In the genomic region with DNA sequence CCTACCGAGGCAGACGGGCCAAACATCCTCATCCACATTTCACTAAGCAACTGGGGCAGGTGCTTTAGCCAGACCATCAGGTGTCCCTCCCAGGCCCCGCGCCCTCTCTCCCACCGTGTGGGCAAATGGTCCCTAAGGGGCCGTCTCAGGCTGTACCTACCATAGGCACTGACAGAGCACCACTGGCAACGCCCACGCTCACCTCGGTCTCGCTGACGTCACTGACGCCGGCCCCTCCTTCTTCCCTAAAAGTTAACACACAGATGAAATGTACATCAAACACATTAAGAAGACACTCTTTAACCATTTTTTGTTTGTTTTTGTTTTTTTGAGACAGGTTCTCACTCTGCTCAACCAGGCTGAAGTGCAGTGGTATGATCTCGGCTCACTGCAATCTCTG, we compare ENCODE assay signal across 21 cellular contexts. TPM values are rescaled to one million over a fixed set of nuclear protein-coding genes. Genes with fewer than 3 reads are reported as not detected.
DNase-seq lines count a peak whose midpoint lies in the region; ATAC-seq, FAIRE-seq and TF ChIP-seq lines count a peak whose summit lies in the region.
"Had no signal": no experiment of that assay in that cellular context is flagged by ENCODE, and none has a peak within 500 bp of the region (broad histone marks: within the 10 kb centered on the region; RNA-seq: fewer than 3 reads in every experiment).

No MANE protein-coding gene starts in this region.

- no peaks in the 10 kb centered on the region for H3F3A ChIP-seq in GM23338 (replicated peaks; ENCODE audit: low read depth)

- H2AFZ ChIP-seq in GM23338 = no peak overlapping the region
- no peak overlapping the region for H2AFZ ChIP-seq in K562 (ENCODE audit: low read depth, low read length)

- ATAC-seq in GM23338 = peak; percentile 30; the same call in 1 of the 3 replicates
- 0 out of 3 replicates have a peak, but pooled peaks have one; percentile 46 for ATAC-seq in K562
- ATAC-seq in stimulated activated effector memory CD8-positive, alpha-beta T cell treated with anti-CD3 and anti-CD28 coated beads, Interleukin-12 subunit alpha, Interleukin-12 subunit beta, amount 100 ng/mL, for 72 hours = no peak
- no peak for ATAC-seq in HG03097 (IDR thresholded peaks at IDR 0.05; ENCODE audit: low FRiP score, unreplicated experiment)
- no peak for ATAC-seq in HG02759 (IDR thresholded peaks at IDR 0.05; ENCODE audit: unreplicated experiment)
- ATAC-seq: GM12878 had no signal

- H3K27me3 ChIP-seq in GM23338 (ENCODE audit: insufficient read depth) = no peaks in the 10 kb centered on the region
- no peaks in the 10 kb centered on the region for H3K27me3 ChIP-seq in K562 (ENCODE audit: control insufficient read depth in 2 of 2, insufficient read depth in 2 of 2, low read length in 2 of 2)
- H3K27me3 ChIP-seq: BE2C had no signal

- no peaks in the 10 kb centered on the region for H3K9me1 ChIP-seq in K562 (ENCODE audit: control insufficient read depth, insufficient read depth, low read length)

- no peak for TF ChIP-seq EP300 in K562 (IDR thresholded peaks at IDR 0.05; ENCODE audit: low read length)

- in situ Hi-C loops in K562 (cut with MboI) = no loop called here

- H3K36me3 ChIP-seq in GM23338 (ENCODE audit: insufficient read depth) (no peaks in the 10 kb centered on the region), K562 (ENCODE audit: control insufficient read depth, insufficient read depth, low read length) (no peaks in the 10 kb centered on the region)
- H3K36me3 ChIP-seq: BE2C, HAP-1 had no signal

- H3K9ac ChIP-seq in K562 (ENCODE audit: insufficient read depth in 1 of 2, low read depth in 2 of 2, low read length in 2 of 2) = no peak overlapping the region

- no peak for TF ChIP-seq RAD21 in K562 (CRISPR knock-in tag; conservative IDR thresholded peaks at IDR 0.05 in 1 of 2, IDR thresholded peaks at IDR 0.05 in 1 of 2)

- BruUV-seq in K562 (replicated peaks; lab: Mats Ljungman, UMichigan) = no TSS peak

- no peak for TF ChIP-seq POLR2A in K562 (conservative IDR thresholded peaks at IDR 0.05)

- H3K4me2 ChIP-seq in GM23338 (no peak overlapping the region), K562 (ENCODE audit: insufficient read depth, low read length) (no peak overlapping the region)

- H3K4me1 ChIP-seq in GM23338 (ENCODE audit: insufficient read depth) (no peaks in the 10 kb centered on the region), K562 (replicated peaks in 1 of 2; ENCODE audit: control insufficient read depth in 2 of 2, insufficient read depth in 2 of 2, low read length in 2 of 2) (peaks cover 0 to 3% of the 10 kb centered on the region in 2 experiments; a peak in 3 of 5 replicates)
- H3K4me1 ChIP-seq: BE2C, HAP-1 had no signal

- H3K27ac Mint-ChIP-seq in GM23338 (peak overlapping the region; percentile 59; the same call in 1 of the 2 replicates), immature natural killer cell (peak overlapping the region; percentile 30 to 86 (median 73))
- peak overlapping the region; percentile 27 for H3K27ac Mint-ChIP-seq in stimulated activated effector memory CD8-positive, alpha-beta T cell treated with anti-CD3 and anti-CD28 coated beads, Interleukin-12 subunit alpha, Interleukin-12 subunit beta, amount 100 ng/mL, for 72 hours

- H3K4me3 Mint-ChIP-seq in GM23338 (no peak overlapping the region), immature natural killer cell (peak overlapping the region in 2 of 5 donors; percentile 20 to 32)
- no peak overlapping the region for H3K4me3 Mint-ChIP-seq in stimulated activated effector memory CD8-positive, alpha-beta T cell treated with anti-CD3 and anti-CD28 coated beads, Interleukin-12 subunit alpha, Interleukin-12 subunit beta, amount 100 ng/mL, for 72 hours
- H3K4me3 Mint-ChIP-seq: CD4-positive, CD25-positive, alpha-beta regulatory T cell had no signal

- H3K27ac ChIP-seq in GM23338 (ENCODE audit: low read depth) (no peak overlapping the region), K562 (ENCODE audit: extremely low read depth, low read depth, low read length) (no peak overlapping the region)

- DNase-seq in GM23338 (ENCODE audit: low spot score) = no peak
- peak in 3 of 4 experiments; percentile 15 to 40 (median 38) for DNase-seq in K562 (ENCODE audit: extremely low read depth in 1 of 4, low spot score in 3 of 4)
- no peak for DNase-seq in immature natural killer cell
- no peak for DNase-seq in stimulated activated effector memory CD8-positive, alpha-beta T cell treated with anti-CD3 and anti-CD28 coated beads, Interleukin-12 subunit alpha, Interleukin-12 subunit beta, amount 100 ng/mL, for 72 hours (ENCODE audit: low spot score in 2 of 2)
- no peak for DNase-seq in urothelium cell line (ENCODE audit: low spot score)
- DNase-seq: ACHN; BE2C; C1 segment of cervical spinal cord; CD4-positive, CD25-positive, alpha-beta regulatory T cell; CD8-positive, alpha-beta memory T cell; COR-L47; DMS 273 treated with DMSO at 0.1 percent for 48 hours; DMS53; DND-41; EL had no signal

- H3K4me1 Mint-ChIP-seq in GM23338 (no peaks in the 10 kb centered on the region), immature natural killer cell (peaks cover 24 to 26% of the 10 kb centered on the region in 2 donors)
- peaks cover 11% of the 10 kb centered on the region for H3K4me1 Mint-ChIP-seq in stimulated activated effector memory CD8-positive, alpha-beta T cell treated with anti-CD3 and anti-CD28 coated beads, Interleukin-12 subunit alpha, Interleukin-12 subunit beta, amount 100 ng/mL, for 72 hours

- peaks cover 8% of the 10 kb centered on the region for H3K27me3 Mint-ChIP-seq in GM23338 (ENCODE audit: insufficient read depth, low read depth, poor library complexity)
- H3K27me3 Mint-ChIP-seq in immature natural killer cell (ENCODE audit: low read depth in 3 of 3) = peaks cover 2 to 21% (median 8%) of the 10 kb centered on the region in 3 donors
- H3K27me3 Mint-ChIP-seq: CD4-positive, CD25-positive, alpha-beta regulatory T cell; CD8-positive, alpha-beta memory T cell had no signal

- no peak overlapping the region for H3K4me3 ChIP-seq in GM23338
- no peak overlapping the region for H3K4me3 ChIP-seq in K562
- H3K4me3 ChIP-seq: GM12878, HAP-1 had no signal

- POLR2A ChIA-PET in K562 (lab: Yijun Ruan, JAX) = interaction anchor here (1.0 kb wide), 1 partner anchor 11 kb away, joined by 4 read pairs; no protein-coding TSS in a partner anchor

- H3K9me3 Mint-ChIP-seq in GM23338 = no peaks in the 10 kb centered on the region; the same call in 2 of the 3 replicates
- H3K9me3 Mint-ChIP-seq in immature natural killer cell = peaks cover 0 to 3% (median 0%) of the 10 kb centered on the region in 6 donors
- H3K9me3 Mint-ChIP-seq in stimulated activated effector memory CD8-positive, alpha-beta T cell treated with anti-CD3 and anti-CD28 coated beads, Interleukin-12 subunit alpha, Interleukin-12 subunit beta, amount 100 ng/mL, for 72 hours = no peaks in the 10 kb centered on the region
- H3K9me3 Mint-ChIP-seq: CD4-positive, CD25-positive, alpha-beta regulatory T cell had no signal

- H3K9me2 ChIP-seq in GM23338 (ENCODE audit: insufficient read depth) = no peaks in the 10 kb centered on the region

- H4K20me1 ChIP-seq in GM23338 (replicated peaks; ENCODE audit: insufficient read depth) (no peaks in the 10 kb centered on the region), K562 (replicated peaks; ENCODE audit: control insufficient read depth, insufficient read depth, low read length) (no peaks in the 10 kb centered on the region)

- H3K36me3 Mint-ChIP-seq in GM23338 (ENCODE audit: low read depth) (no peaks in the 10 kb centered on the region), immature natural killer cell (peaks cover 0 to 6% (median 3%) of the 10 kb centered on the region in 3 donors)
- no peaks in the 10 kb centered on the region for H3K36me3 Mint-ChIP-seq in stimulated activated effector memory CD8-positive, alpha-beta T cell treated with anti-CD3 and anti-CD28 coated beads, Interleukin-12 subunit alpha, Interleukin-12 subunit beta, amount 100 ng/mL, for 72 hours

- TF ChIP-seq CTCF in GM23338 (conservative IDR thresholded peaks at IDR 0.05; ENCODE audit: low read depth in 2 of 2) (no peak), K562 (IDR thresholded peaks at IDR 0.05 in 2 of 3, conservative IDR thresholded peaks at IDR 0.05 in 1 of 3; ENCODE audit: insufficient read depth in 2 of 3, low read depth in 1 of 3, low read length in 3 of 3) (no peak)

- FAIRE-seq in K562 (lab: Jason Lieb, UNC) (no peak), urothelium cell line (lab: Jason Lieb, UNC) (no peak)
- FAIRE-seq: A204.1, GM12878, GM19239 had no signal

- CTCF ChIA-PET in K562 (lab: Yijun Ruan, JAX; ENCODE audit: low intra/inter-chr PET ratio) = no interaction called here

- intact Hi-C loops in K562 (cut with micrococcal nuclease) = no loop called here

- H3K79me2 ChIP-seq in GM23338 (replicated peaks; ENCODE audit: insufficient read depth) (no peaks in the 10 kb centered on the region), K562 (ENCODE audit: control insufficient read depth, insufficient read depth, low read length) (no peaks in the 10 kb centered on the region)

- whole genome bisulfite sequencing in K562 (ENCODE audit: insufficient coverage, low coverage, missing lambda C conversion rate) = 27% methylated on average over 14 of the region's 14 CpGs

- no peaks in the 10 kb centered on the region for H3K9me3 ChIP-seq in K562 (replicated peaks; ENCODE audit: control insufficient read depth, insufficient read depth, low read depth, low read length)
- H3K9me3 ChIP-seq: BE2C, HAP-1 had no signal

RNA-seq across cellular contexts. Expression of a gene that starts 9.4 kb away (rescaled TPM):
- total RNA-seq in GM23338 (2014; rRNA removed; shearing (Covaris generic)) = 3.5 and 5.5 TPM in 2 replicates
- polyA plus RNA-seq in GM23338 (2016; fragmentation: Nextera tagmentation; extraction: Ambion mirVana) (6.2 and 6.8 TPM in 2 replicates), K562 (2011; rRNA removed) (0.85 and 1.7 TPM in 2 replicates), K562 (2014; fragmentation: Illumina TruSeq; extraction: Trizol) (0.26 and 0.36 TPM in 2 replicates), K562 (2014; fragmentation: Nextera tagmentation; extraction: Ambion mirVana) (under 1 TPM; 0.06 to 0.08 TPM), K562 (2014; rRNA removed) (0.17 and 0.76 TPM in 2 replicates), immature natural killer cell (10 to 100 TPM in 1 of 3 donors, 1 to 10 TPM in 2; 9.4 to 14.4 (median 9.9) TPM)
- 0.49 and 0.81 TPM in 2 replicates for total RNA-seq in K562 (2011; cell fraction: chromatin; rRNA removed; ENCODE audit: low replicate concordance)
- total RNA-seq in K562 (2011; cell fraction: nucleolus; rRNA removed) = 0.33 and 0.66 TPM in 2 replicates
- 0.37 TPM in 1 of 2 replicates, not detected in the other for total RNA-seq in K562 (2011; cell fraction: nucleoplasm; rRNA removed)
- total RNA-seq in K562 (2014; rRNA removed) (0.14 and 0.29 TPM in 2 replicates), K562 (2014; rRNA removed; fragmentation: Illumina TruSeq; extraction: Trizol) (0.22 and 0.25 TPM in 2 replicates), K562 (2015; rRNA removed; fragmentation: Illumina TruSeq; extraction: Trizol) (0.19 and 0.43 TPM in 2 replicates), K562 (2021) (0.16 and 0.29 TPM in 2 replicates)
- polyA plus RNA-seq in K562 (2011; cell fraction: cytosol; rRNA removed) = 0.94 and 2.0 TPM in 2 replicates
- 0.64 and 1.2 TPM in 2 replicates for polyA plus RNA-seq in K562 (2011; cell fraction: nucleus; rRNA removed)
- 0.43 and 2.2 TPM in 2 replicates for polyA plus RNA-seq in K562 (2012)
- polyA minus RNA-seq in K562 (2011; rRNA and poly(A)+ RNA removed) = 0.63 and 1.1 TPM in 2 replicates
- not detected in 2 replicates for polyA minus RNA-seq in K562 (2011; cell fraction: cytosol; rRNA and poly(A)+ RNA removed)
- polyA minus RNA-seq in K562 (2011; cell fraction: nucleus; rRNA and poly(A)+ RNA removed) = 0.27 and 0.44 TPM in 2 replicates

RNA-seq across cellular contexts. Expression of a gene that starts 30.8 kb away (rescaled TPM):
- total RNA-seq in GM23338 (2014; rRNA removed; shearing (Covaris generic)) = 5.6 and 9.8 TPM in 2 replicates
- 9.6 and 10.4 TPM in 2 replicates for polyA plus RNA-seq in GM23338 (2016; fragmentation: Nextera tagmentation; extraction: Ambion mirVana)
- not detected in 2 replicates for total RNA-seq in K562 (2011; cell fraction: chromatin; rRNA removed; ENCODE audit: low replicate concordance)
- 0.33 TPM in 1 of 2 replicates, not detected in the other for total RNA-seq in K562 (2011; cell fraction: nucleolus; rRNA removed)
- not detected in 2 replicates for total RNA-seq in K562 (2011; cell fraction: nucleoplasm; rRNA removed)
- 0.18 and 0.69 TPM in 2 replicates for total RNA-seq in K562 (2014; rRNA removed)
- total RNA-seq in K562 (2014; rRNA removed; fragmentation: Illumina TruSeq; extraction: Trizol) = 0.15 and 0.19 TPM in 2 replicates
- not detected in 2 replicates for total RNA-seq in K562 (2015; rRNA removed; fragmentation: Illumina TruSeq; extraction: Trizol)
- total RNA-seq in K562 (2021) = 0.20 and 0.22 TPM in 2 replicates
- 0.08 and 0.34 TPM in 2 replicates for polyA plus RNA-seq in K562 (2011; rRNA removed)
- 0.58 and 0.78 TPM in 2 replicates for polyA plus RNA-seq in K562 (2011; cell fraction: cytosol; rRNA removed)
- polyA plus RNA-seq in K562 (2011; cell fraction: nucleus; rRNA removed) = 0.41 TPM in 1 of 2 replicates, not detected in the other
- 0.10 and 0.18 TPM in 2 replicates for polyA plus RNA-seq in K562 (2012)
- not detected in 2 replicates for polyA plus RNA-seq in K562 (2014; fragmentation: Illumina TruSeq; extraction: Trizol)
- polyA plus RNA-seq in K562 (2014; fragmentation: Nextera tagmentation; extraction: Ambion mirVana) = not detected
- polyA plus RNA-seq in K562 (2014; rRNA removed) = 0.23 and 0.28 TPM in 2 replicates
- polyA minus RNA-seq in K562 (2011; rRNA and poly(A)+ RNA removed) = not detected in 2 replicates
- polyA minus RNA-seq in K562 (2011; cell fraction: cytosol; rRNA and poly(A)+ RNA removed) = not detected in 2 replicates
- not detected in 2 replicates for polyA minus RNA-seq in K562 (2011; cell fraction: nucleus; rRNA and poly(A)+ RNA removed)
- polyA plus RNA-seq in immature natural killer cell = 1 to 10 TPM in 1 of 3 donors, under 1 TPM in 1, not detected in 1; 0.45 to 1.6 TPM

Comparison
In these comparisons a context has a peak if more than half of its experiments do, and no peak if none do; other contexts are left out.
1. ATAC-seq: peak in GM23338 (single experiment) and K562 (single experiment); none in stimulated activated effector memory CD8-positive, alpha-beta T cell treated with anti-CD3 and anti-CD28 coated beads, Interleukin-12 subunit alpha, Interleukin-12 subunit beta, amount 100 ng/mL, for 72 hours (single experiment), HG03097 (single experiment) and HG02759 (single experiment).
2. DNase-seq: peak in K562 (3 of 4); none in GM23338 (single experiment), immature natural killer cell (0 of 3), stimulated activated effector memory CD8-positive, alpha-beta T cell treated with anti-CD3 and anti-CD28 coated beads, Interleukin-12 subunit alpha, Interleukin-12 subunit beta, amount 100 ng/mL, for 72 hours (0 of 2) and urothelium cell line (single experiment).
3. Peak in every context shown above with its lines, with median percentiles within 50 percentile points of each other: H3K27ac Mint-ChIP-seq.